Comparison of ENCODE assay signal across 13 cellular contexts in the genomic region with DNA sequence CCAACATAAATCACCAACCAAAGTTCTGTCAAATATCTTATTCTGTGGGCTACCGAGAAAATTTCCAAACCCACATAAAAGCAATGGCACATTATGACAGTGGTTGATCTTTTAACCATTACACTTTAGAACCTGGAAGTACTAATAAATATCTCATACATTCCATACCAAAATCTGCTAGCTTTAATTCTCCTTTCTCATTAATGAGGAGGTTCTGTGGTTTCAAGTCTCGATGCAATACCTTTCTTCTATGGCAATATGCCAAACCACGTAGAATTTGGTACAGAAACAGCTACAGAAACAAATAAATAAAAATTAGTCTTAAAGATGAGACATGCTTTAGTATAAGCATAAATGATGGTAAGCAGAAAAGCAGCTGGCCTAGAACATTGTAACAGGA.
DNase-seq lines count a peak whose midpoint lies in the region; ATAC-seq, FAIRE-seq and TF ChIP-seq lines count a peak whose summit lies in the region.
"Had no signal": no experiment of that assay in that cellular context is flagged by ENCODE, and none has a peak within 500 bp of the region (broad histone marks: within the 10 kb centered on the region; RNA-seq: fewer than 3 reads in every experiment).

No MANE protein-coding gene starts in this region.

- peaks cover 75% of the 10 kb centered on the region for H3K36me3 Mint-ChIP-seq in activated T-cell treated with anti-CD3 and anti-CD28 coated beads, Interleukin-2, amount 50 U/mL, for 24 hours (ENCODE audit: low read depth)
- H3K36me3 Mint-ChIP-seq in effector memory CD8-positive, alpha-beta T cell (ENCODE audit: insufficient read depth) = peaks cover 67% of the 10 kb centered on the region

- H3K27me3 ChIP-seq in PC-3 (ENCODE audit: low read length) = no peaks in the 10 kb centered on the region
- no peaks in the 10 kb centered on the region for H3K27me3 ChIP-seq in small intestine (ENCODE audit: control insufficient read depth in 2 of 2, insufficient read depth in 2 of 2, low read length in 2 of 2)
- H3K27me3 ChIP-seq: gastroesophageal sphincter had no signal

- H3K4me1 ChIP-seq in PC-3 (ENCODE audit: insufficient read depth, low read length) (peaks cover 2% of the 10 kb centered on the region; the same call in 1 of the 2 replicates), small intestine (ENCODE audit: control insufficient read depth in 2 of 2, insufficient read depth in 1 of 2, low read depth in 1 of 2, low read length in 1 of 2) (no peaks in the 10 kb centered on the region)
- H3K4me1 ChIP-seq: gastroesophageal sphincter had no signal

- intact Hi-C loops in PC-3 (cut with micrococcal nuclease) = no loop called here

- no peaks in the 10 kb centered on the region for H3K9me2 ChIP-seq in PC-3 (replicated peaks; ENCODE audit: low read length)

- no peak overlapping the region for H3K27ac ChIP-seq in PC-3 (ENCODE audit: low read length)
- no peak overlapping the region for H3K27ac ChIP-seq in small intestine (ENCODE audit: low read depth in 1 of 2, low read length in 1 of 2)
- H3K27ac ChIP-seq: gastroesophageal sphincter had no signal

- no peak for ATAC-seq in PC-3
- ATAC-seq in effector memory CD8-positive, alpha-beta T cell (replicated peaks) = peak; percentile 57
- ATAC-seq: gastroesophageal sphincter, HCT116 had no signal

- no peak for DNase-seq in activated T-cell treated with anti-CD3 and anti-CD28 coated beads, Interleukin-2, amount 50 U/mL, for 24 hours
- no peak for DNase-seq in activated T-cell treated with anti-CD3 and anti-CD28 coated beads for 4 hours
- peak; percentile 7 for DNase-seq in PC-3
- DNase-seq in effector memory CD8-positive, alpha-beta T cell = no peak
- peak; percentile 7 for DNase-seq in small intestine
- no peak for DNase-seq in NCI-H2029 (lab: John Stamatoyannopoulos, UW)
- DNase-seq in A172 (ENCODE audit: low spot score) = no peak
- no peak for DNase-seq in activated CD4-positive, alpha-beta T cell treated with anti-CD3 and anti-CD28 coated beads for 1 hour
- DNase-seq: activated CD4-positive, alpha-beta memory T cell treated with anti-CD3 and anti-CD28 coated beads, Interleukin-2, amount 10 ng/mL, durations not matched to agents 7 days and 5 days; endodermal cell; occipital lobe had no signal

- H3K4me3 ChIP-seq in PC-3 (ENCODE audit: low read length) = no peak overlapping the region
- no peak overlapping the region for H3K4me3 ChIP-seq in small intestine (ENCODE audit: low read depth in 1 of 2, low read length in 2 of 2)
- H3K4me3 ChIP-seq: gastroesophageal sphincter had no signal

- H3K9me3 ChIP-seq in PC-3 (ENCODE audit: low read length) = no peaks in the 10 kb centered on the region
- H3K9me3 ChIP-seq in small intestine (ENCODE audit: control insufficient read depth, low read depth) = no peaks in the 10 kb centered on the region
- H3K9me3 ChIP-seq: gastroesophageal sphincter had no signal

- H3K9ac ChIP-seq in PC-3 (ENCODE audit: low read length) = no peak overlapping the region

- no peaks in the 10 kb centered on the region for H3F3A ChIP-seq in PC-3 (ENCODE audit: low read length, unreplicated experiment)

- FAIRE-seq in small intestine (lab: Jason Lieb, UNC) = no peak

- H4K20me1 ChIP-seq in PC-3 (ENCODE audit: low read length) = no peaks in the 10 kb centered on the region

- H2AFZ ChIP-seq in PC-3 (ENCODE audit: low read length) = no peak overlapping the region

- no peaks in the 10 kb centered on the region for H3K9me3 Mint-ChIP-seq in activated T-cell treated with anti-CD3 and anti-CD28 coated beads, Interleukin-2, amount 50 U/mL, for 24 hours
- H3K9me3 Mint-ChIP-seq in effector memory CD8-positive, alpha-beta T cell = no peaks in the 10 kb centered on the region
- H3K9me3 Mint-ChIP-seq: activated CD4-positive, alpha-beta memory T cell treated with anti-CD3 and anti-CD28 coated beads, Interleukin-2, amount 10 ng/mL, durations not matched to agents 7 days and 5 days; endodermal cell had no signal

- TF ChIP-seq CTCF in PC-3 (conservative IDR thresholded peaks at IDR 0.05; ENCODE audit: low read depth, low read length) = no peak

- H3K36me3 ChIP-seq in PC-3 (ENCODE audit: low read depth, low read length) (peaks cover 21% of the 10 kb centered on the region), small intestine (ENCODE audit: control insufficient read depth in 2 of 2, insufficient read depth in 2 of 2, low read length in 2 of 2) (peaks cover 0 to 3% of the 10 kb centered on the region in 2 donors)

- no peaks in the 10 kb centered on the region for H3K79me2 ChIP-seq in PC-3 (ENCODE audit: low read length)

- CTCF ChIA-PET in PC-3 (lab: Charles Lee) = no interaction called here

- POLR2A ChIA-PET in PC-3 (lab: Charles Lee; ENCODE audit: unreplicated experiment) = interaction anchor here (0.6 kb wide), 1 partner anchor 976 kb away, joined by 4 read pairs; no protein-coding TSS in a partner anchor

- H3K4me2 ChIP-seq in PC-3 (ENCODE audit: low read length) = no peak overlapping the region

- no TSS peak for BruUV-seq in PC-3 (replicated peaks; lab: Mats Ljungman, UMichigan)

- peak overlapping the region; percentile 64 for H3K27ac Mint-ChIP-seq in activated T-cell treated with anti-CD3 and anti-CD28 coated beads, Interleukin-2, amount 50 U/mL, for 24 hours
- H3K27ac Mint-ChIP-seq in effector memory CD8-positive, alpha-beta T cell = peak overlapping the region; percentile 20 to 77
- H3K27ac Mint-ChIP-seq: activated CD4-positive, alpha-beta memory T cell treated with anti-CD3 and anti-CD28 coated beads, Interleukin-2, amount 10 ng/mL, durations not matched to agents 7 days and 5 days had no signal

- peaks cover 29% of the 10 kb centered on the region for H3K4me1 Mint-ChIP-seq in activated T-cell treated with anti-CD3 and anti-CD28 coated beads, Interleukin-2, amount 50 U/mL, for 24 hours (ENCODE audit: low read depth)
- peaks cover 2 to 22% of the 10 kb centered on the region in 2 donors for H3K4me1 Mint-ChIP-seq in effector memory CD8-positive, alpha-beta T cell (ENCODE audit: low read depth in 2 of 2)
- H3K4me1 Mint-ChIP-seq: endodermal cell had no signal

- no peaks in the 10 kb centered on the region for H3K27me3 Mint-ChIP-seq in activated T-cell treated with anti-CD3 and anti-CD28 coated beads, Interleukin-2, amount 50 U/mL, for 24 hours
- H3K27me3 Mint-ChIP-seq in effector memory CD8-positive, alpha-beta T cell = no peaks in the 10 kb centered on the region
- H3K27me3 Mint-ChIP-seq: activated CD4-positive, alpha-beta memory T cell treated with anti-CD3 and anti-CD28 coated beads, Interleukin-2, amount 10 ng/mL, durations not matched to agents 7 days and 5 days had no signal

- H3K4me3 Mint-ChIP-seq in activated T-cell treated with anti-CD3 and anti-CD28 coated beads, Interleukin-2, amount 50 U/mL, for 24 hours = no peak overlapping the region
- peak overlapping the region; percentile 18 to 25 for H3K4me3 Mint-ChIP-seq in effector memory CD8-positive, alpha-beta T cell
- H3K4me3 Mint-ChIP-seq: activated CD4-positive, alpha-beta memory T cell treated with anti-CD3 and anti-CD28 coated beads, Interleukin-2, amount 10 ng/mL, durations not matched to agents 7 days and 5 days; endodermal cell had no signal

- 58 to 71% (median 59%) methylated on average over 3 of the region's 3 CpGs for WGBS in small intestine, 3 donors

Comparison
In these comparisons a context has a peak if more than half of its experiments do, and no peak if none do; other contexts are left out.
1. DNase-seq: peak in PC-3 (single experiment) and small intestine (single experiment); none in activated T-cell treated with anti-CD3 and anti-CD28 coated beads, Interleukin-2, amount 50 U/mL, for 24 hours (single experiment), activated T-cell treated with anti-CD3 and anti-CD28 coated beads for 4 hours (single experiment), effector memory CD8-positive, alpha-beta T cell (0 of 3), NCI-H2029 (single experiment), A172 (single experiment) and activated CD4-positive, alpha-beta T cell treated with anti-CD3 and anti-CD28 coated beads for 1 hour (single experiment).